Comparison of ENCODE assay signal across 9 cellular contexts in genomic region chr7:102635354-102635753, GRCh38. TPM values are rescaled to one million over a fixed set of nuclear protein-coding genes. Genes with fewer than 3 reads are reported as not detected.
DNase-seq lines count a peak whose midpoint lies in the region; ATAC-seq, FAIRE-seq and TF ChIP-seq lines count a peak whose summit lies in the region.
"Not testable (repeated sequence)": the region's sequence is repeated elsewhere in the genome, so short reads cannot be mapped to it uniquely, and the experiment has no call there.
"Had no signal": no experiment of that assay in that cellular context is flagged by ENCODE, and none has a peak within 500 bp of the region (broad histone marks: within the 10 kb centered on the region; RNA-seq: fewer than 3 reads in every experiment).

No MANE protein-coding gene starts in this region.

- RAD21 ChIA-PET in GM12878 (lab: Charles Lee; ENCODE audit: unreplicated experiment) = not testable (repeated sequence)

- not testable (repeated sequence) for ATAC-seq in GM12878, HepG2
- ATAC-seq in gastroesophageal sphincter (peak; percentile 27), left ventricle myocardium superior (peak; percentile 12), psoas muscle (peak in 3 of 4 donors; percentile 6 to 22 (median 14))

- H3K27ac ChIP-seq in GM12878 (ENCODE audit: control insufficient read depth, insufficient read depth); gastroesophageal sphincter; HepG2 (ENCODE audit: extremely low read length, insufficient read depth, low read length); psoas muscle: not testable (repeated sequence)

- H3K9me3 ChIP-seq in GM12878 (replicated peaks; ENCODE audit: control insufficient read depth, insufficient read depth, low read length); gastroesophageal sphincter; HepG2 (ENCODE audit: low read length); psoas muscle: not testable (repeated sequence)

- not testable (repeated sequence) for H3K27me3 ChIP-seq in GM12878 (replicated peaks in 1 of 2; ENCODE audit: control insufficient read depth in 2 of 2, insufficient read depth in 2 of 2, low read length in 1 of 2); gastroesophageal sphincter; HepG2 (ENCODE audit: control insufficient read depth in 1 of 2, insufficient read depth in 2 of 2, low read length in 2 of 2); psoas muscle (ENCODE audit: insufficient read depth in 3 of 3, low read length in 2 of 3)

- not testable (repeated sequence) for TF ChIP-seq CTCF in GM12878 (IDR thresholded peaks at IDR 0.05 in 2 of 3, conservative IDR thresholded peaks at IDR 0.05 in 1 of 3; ENCODE audit: control insufficient read depth in 2 of 3, extremely low read depth in 1 of 3, insufficient read depth in 1 of 3, low read depth in 3 of 3, low read length in 3 of 3); gastroesophageal sphincter (IDR thresholded peaks at IDR 0.05); HepG2 (CRISPR knock-in tag; IDR thresholded peaks at IDR 0.05); psoas muscle (IDR thresholded peaks at IDR 0.05)

- SMC1A ChIA-PET in GM12878 (lab: Charles Lee; ENCODE audit: uncharacterized antibody, unreplicated experiment) = not testable (repeated sequence)

- WGBS in GM12878 (ENCODE audit: insufficient coverage, insufficient replicate concordance, low lambda C conversion rate, missing lambda C conversion rate) = 96% methylated on average over 3 of the region's 5 CpGs
- WGBS in gastroesophageal sphincter (ENCODE audit: low coverage in 1 of 2), 2 donors = no CpG with 5 or more reads among the region's 5 CpGs
- WGBS in HepG2 (ENCODE audit: low lambda C conversion rate) = no CpG with 5 or more reads among the region's 5 CpGs
- 84 to 91% methylated on average over 3 of the region's 5 CpGs; no CpG with 5 or more reads in 1 of the 3 donors for WGBS in psoas muscle, 3 donors

- H3K9ac ChIP-seq in GM12878 (ENCODE audit: control insufficient read depth, insufficient read depth, low read length); HepG2 (ENCODE audit: insufficient read depth, low read depth, low read length): not testable (repeated sequence)

- not testable (repeated sequence) for H2AFZ ChIP-seq in GM12878 (ENCODE audit: control insufficient read depth, low read depth, low read length); HepG2 (ENCODE audit: low read length)

- H3K4me3 ChIP-seq in GM12878; gastroesophageal sphincter; HepG2 (replicated peaks in 1 of 3; ENCODE audit: insufficient read depth in 1 of 3, low read depth in 2 of 3, low read length in 3 of 3); psoas muscle: not testable (repeated sequence)

- intact Hi-C loops in GM12878 (cut with micrococcal nuclease; ENCODE audit: unreplicated experiment); left ventricle myocardium superior (cut with micrococcal nuclease); HepG2 (cut with micrococcal nuclease; ENCODE audit: unreplicated experiment); psoas muscle (cut with DNase I): not testable (repeated sequence)

- FAIRE-seq in GM12878 (lab: Jason Lieb, UNC); HepG2 (lab: Jason Lieb, UNC): not testable (repeated sequence)

- TF ChIP-seq POLR2A in GM12878 (IDR thresholded peaks at IDR 0.05; ENCODE audit: low read depth, low read length); gastroesophageal sphincter (IDR thresholded peaks at IDR 0.05); HepG2 (IDR thresholded peaks at IDR 0.05; ENCODE audit: insufficient read depth in 1 of 2, low read depth in 2 of 2, low read length in 2 of 2): not testable (repeated sequence)

- not testable (repeated sequence) for H3K79me2 ChIP-seq in GM12878 (ENCODE audit: control insufficient read depth, insufficient read depth, low read length); HepG2 (ENCODE audit: insufficient read depth, low read length)

- not testable (repeated sequence) for TF ChIP-seq RAD21 in GM12878 (IDR thresholded peaks at IDR 0.05; ENCODE audit: insufficient read depth, low read depth, low read length); HepG2 (CRISPR knock-in tag; IDR thresholded peaks at IDR 0.05)

- not testable (repeated sequence) for H3K4me2 ChIP-seq in GM12878 (ENCODE audit: control insufficient read depth, insufficient read depth); HepG2 (ENCODE audit: low read depth, low read length)

- DNase-seq in GM12878 (ENCODE audit: low read depth, low spot score); left ventricle myocardium superior; HepG2 (ENCODE audit: low spot score); psoas muscle: not testable (repeated sequence)

- POLR2A ChIA-PET in GM12878 (lab: Charles Lee); HepG2 (lab: Yijun Ruan, JAX): not testable (repeated sequence)

- H3K4me1 ChIP-seq in GM12878 (ENCODE audit: control insufficient read depth, insufficient read depth, low read length); gastroesophageal sphincter; HepG2 (ENCODE audit: insufficient read depth, low read length); psoas muscle: not testable (repeated sequence)

- H3K36me3 ChIP-seq in GM12878 (ENCODE audit: control insufficient read depth in 2 of 2, insufficient read depth in 2 of 2, low read length in 1 of 2); HepG2 (replicated peaks in 1 of 2; ENCODE audit: control insufficient read depth in 1 of 2, insufficient read depth in 2 of 2, low read length in 2 of 2); psoas muscle (ENCODE audit: insufficient read depth in 1 of 2, low read depth in 1 of 2): not testable (repeated sequence)
- peaks cover 0 to 11% of the 10 kb centered on the region in 2 donors for H3K36me3 ChIP-seq in gastroesophageal sphincter

- not testable (repeated sequence) for TF ChIP-seq EP300 in GM12878 (IDR thresholded peaks at IDR 0.05; ENCODE audit: borderline replicate concordance in 1 of 2, control insufficient read depth in 1 of 2, low read depth in 2 of 2, low read length in 2 of 2); gastroesophageal sphincter (IDR thresholded peaks at IDR 0.05); HepG2 (IDR thresholded peaks at IDR 0.05; ENCODE audit: low read depth in 2 of 2, low read length in 2 of 2); HepG2 (CRISPR knock-in tag; IDR thresholded peaks at IDR 0.05; ENCODE audit: borderline replicate concordance)

- in situ Hi-C loops in GM12878 (cut with MboI); HepG2 (cut with HindIII; ENCODE audit: extremely low pct_ligation_motif_present, low pct_unique_long_range_greater_than_20kb): not testable (repeated sequence)

- CTCF ChIA-PET in GM12878 (lab: Yijun Ruan, JAX); HepG2 (lab: Yijun Ruan, JAX; ENCODE audit: low intra/inter-chr PET ratio, low total read pairs): not testable (repeated sequence)

- BruUV-seq in GM12878 (replicated peaks; lab: Mats Ljungman, UMichigan) (TSS peak; percentile 73), HepG2 (replicated peaks; lab: Mats Ljungman, UMichigan) (TSS peak; percentile 65)

- not testable (repeated sequence) for H4K20me1 ChIP-seq in GM12878 (ENCODE audit: control insufficient read depth, insufficient read depth); HepG2 (ENCODE audit: insufficient read depth, low read length)

RNA-seq across cellular contexts. Expression of gene UPK3BL1, which starts 7.2 kb away (rescaled TPM):
- 50.8 and 61.6 TPM in 2 replicates for total RNA-seq in GM12878 (2013; cell fraction: nucleolus; rRNA removed)
- total RNA-seq in GM12878 (2014; rRNA removed) = 29.0 and 33.0 TPM in 2 replicates
- 21.1 and 22.8 TPM in 2 replicates for total RNA-seq in GM12878 (2014; rRNA removed; fragmentation: Illumina TruSeq; extraction: Trizol)
- 21.8 and 25.8 TPM in 2 replicates for total RNA-seq in GM12878 (2021)
- polyA plus RNA-seq in GM12878 (2011; ENCODE audit: low read depth) = 16.3 TPM
- 16.5 and 34.2 TPM in 2 replicates for polyA plus RNA-seq in GM12878 (2011; rRNA removed)
- polyA plus RNA-seq in GM12878 (2011; cell fraction: cytosol; rRNA removed) = 23.9 and 32.0 TPM in 2 replicates
- 107 and 155 TPM in 2 replicates for polyA plus RNA-seq in GM12878 (2011; cell fraction: nucleus; rRNA removed)
- 28.4 and 33.3 TPM in 2 replicates for polyA plus RNA-seq in GM12878 (2012)
- polyA plus RNA-seq in GM12878 (2014; fragmentation: Illumina TruSeq; extraction: Trizol) = 7.4 and 16.6 TPM in 2 replicates
- 10 to 100 TPM in 1 of 2 experiments, 1 to 10 TPM in 1; 5.9 to 12.5 TPM for polyA plus RNA-seq in GM12878 (2014; fragmentation: Nextera tagmentation; extraction: Ambion mirVana)
- 68.6 and 77.0 TPM in 2 replicates for polyA plus RNA-seq in GM12878 (2014; rRNA removed)
- 10 to 100 TPM; 24.2 to 28.3 TPM for polyA plus RNA-seq in GM12878 (2016; fragmentation: Nextera tagmentation; extraction: Ambion mirVana)
- 6.5 and 21.2 TPM in 2 replicates for polyA minus RNA-seq in GM12878 (2011; rRNA and poly(A)+ RNA removed)
- polyA minus RNA-seq in GM12878 (2011; cell fraction: cytosol; rRNA and poly(A)+ RNA removed) = 8.6 and 10.8 TPM in 2 replicates
- 8.7 and 26.7 TPM in 2 replicates for polyA minus RNA-seq in GM12878 (2011; cell fraction: nucleus; rRNA and poly(A)+ RNA removed)
- total RNA-seq in gastroesophageal sphincter = 10 to 100 TPM; 18.9 to 26.0 (median 23.6) TPM
- 13.0 TPM for total RNA-seq in left ventricle myocardium superior
- 3.5 and 6.3 TPM in 2 replicates for total RNA-seq in HepG2 (2016; rRNA removed; fragmentation: Illumina TruSeq; extraction: Trizol)
- total RNA-seq in HepG2 (2016; cell fraction: cytosol; rRNA removed; fragmentation: Illumina TruSeq; extraction: Trizol; ENCODE audit: low read depth) = 7.6 and 9.1 TPM in 2 replicates
- total RNA-seq in HepG2 (2016; cell fraction: insoluble cytoplasmic fraction; rRNA removed; fragmentation: Illumina TruSeq; extraction: Trizol) = 3.5 and 6.1 TPM in 2 replicates
- total RNA-seq in HepG2 (2016; cell fraction: membrane; rRNA removed; fragmentation: Illumina TruSeq; extraction: Trizol) = 5.1 and 7.2 TPM in 2 replicates
- total RNA-seq in HepG2 (2016; cell fraction: nucleus; rRNA removed; fragmentation: Illumina TruSeq; extraction: Trizol) = 9.8 and 11.9 TPM in 2 replicates
- 13.8 and 20.5 TPM in 2 replicates for polyA plus RNA-seq in HepG2 (2011; rRNA removed)
- polyA plus RNA-seq in HepG2 (2011; cell fraction: cytosol; rRNA removed) = 0.60 and 1.4 TPM in 2 replicates
- 50.7 and 51.6 TPM in 2 replicates for polyA plus RNA-seq in HepG2 (2011; cell fraction: nucleus; rRNA removed)
- polyA plus RNA-seq in HepG2 (2012) = 6.2 and 10.7 TPM in 2 replicates
- polyA plus RNA-seq in HepG2 (2016; cell fraction: cytosol; fragmentation: Illumina TruSeq; extraction: Trizol; ENCODE audit: low read depth) = 5.1 and 8.1 TPM in 2 replicates
- polyA plus RNA-seq in HepG2 (2016; cell fraction: insoluble cytoplasmic fraction; fragmentation: Illumina TruSeq; extraction: Trizol; ENCODE audit: low read depth) = 4.3 TPM in 1 of 2 replicates, not detected in the other
- polyA plus RNA-seq in HepG2 (2016; cell fraction: membrane; fragmentation: Illumina TruSeq; extraction: Trizol; ENCODE audit: low read depth) = 4.4 and 5.1 TPM in 2 replicates
- polyA plus RNA-seq in HepG2 (2016; cell fraction: nucleus; fragmentation: Illumina TruSeq; extraction: Trizol; ENCODE audit: insufficient read depth, low read depth) = 49.7 and 57.0 TPM in 2 replicates
- polyA minus RNA-seq in HepG2 (2011; rRNA and poly(A)+ RNA removed; ENCODE audit: low replicate concordance) = 12.1 and 17.4 TPM in 2 replicates
- polyA minus RNA-seq in HepG2 (2011; cell fraction: cytosol; rRNA and poly(A)+ RNA removed) = 2.2 and 5.1 TPM in 2 replicates
- 3.9 and 9.7 TPM in 2 replicates for polyA minus RNA-seq in HepG2 (2011; cell fraction: nucleus; rRNA and poly(A)+ RNA removed)
- 1 to 10 TPM; 1.9 to 8.0 (median 6.8) TPM for total RNA-seq in psoas muscle
- polyA plus RNA-seq in psoas muscle = 10 to 100 TPM; 11.7 to 18.3 (median 14.6) TPM

RNA-seq across cellular contexts. Expression of gene SPDYE2B, which starts 14.8 kb away (rescaled TPM):
- total RNA-seq in GM12878 (2013; cell fraction: nucleolus; rRNA removed) = not detected in 2 replicates
- total RNA-seq in GM12878 (2014; rRNA removed) = not detected in 2 replicates
- total RNA-seq in GM12878 (2014; rRNA removed; fragmentation: Illumina TruSeq; extraction: Trizol) = not detected in 2 replicates
- not detected in 2 replicates for total RNA-seq in GM12878 (2021)
- polyA plus RNA-seq in GM12878 (2011; ENCODE audit: low read depth) = not detected
- polyA plus RNA-seq in GM12878 (2011; rRNA removed) = not detected in 2 replicates
- polyA plus RNA-seq in GM12878 (2011; cell fraction: cytosol; rRNA removed) = not detected in 2 replicates
- not detected in 2 replicates for polyA plus RNA-seq in GM12878 (2011; cell fraction: nucleus; rRNA removed)
- polyA plus RNA-seq in GM12878 (2012) = 0.28 and 0.32 TPM in 2 replicates
- not detected in 2 replicates for polyA plus RNA-seq in GM12878 (2014; fragmentation: Illumina TruSeq; extraction: Trizol)
- under 1 TPM in 1 of 2 experiments, not detected in 1; 0.19 TPM for polyA plus RNA-seq in GM12878 (2014; fragmentation: Nextera tagmentation; extraction: Ambion mirVana)
- not detected in 2 replicates for polyA plus RNA-seq in GM12878 (2014; rRNA removed)
- under 1 TPM; 0.32 to 0.59 TPM for polyA plus RNA-seq in GM12878 (2016; fragmentation: Nextera tagmentation; extraction: Ambion mirVana)
- not detected in 2 replicates for polyA minus RNA-seq in GM12878 (2011; rRNA and poly(A)+ RNA removed)
- not detected in 2 replicates for polyA minus RNA-seq in GM12878 (2011; cell fraction: cytosol; rRNA and poly(A)+ RNA removed)
- polyA minus RNA-seq in GM12878 (2011; cell fraction: nucleus; rRNA and poly(A)+ RNA removed) = not detected in 2 replicates
- total RNA-seq in gastroesophageal sphincter = not detected
- total RNA-seq in left ventricle myocardium superior = not detected
- total RNA-seq in HepG2 (2016; rRNA removed; fragmentation: Illumina TruSeq; extraction: Trizol) = not detected in 2 replicates
- total RNA-seq in HepG2 (2016; cell fraction: cytosol; rRNA removed; fragmentation: Illumina TruSeq; extraction: Trizol; ENCODE audit: low read depth) = not detected in 2 replicates
- not detected in 2 replicates for total RNA-seq in HepG2 (2016; cell fraction: insoluble cytoplasmic fraction; rRNA removed; fragmentation: Illumina TruSeq; extraction: Trizol)
- not detected in 2 replicates for total RNA-seq in HepG2 (2016; cell fraction: membrane; rRNA removed; fragmentation: Illumina TruSeq; extraction: Trizol)
- total RNA-seq in HepG2 (2016; cell fraction: nucleus; rRNA removed; fragmentation: Illumina TruSeq; extraction: Trizol) = not detected in 2 replicates
- not detected in 2 replicates for polyA plus RNA-seq in HepG2 (2011; rRNA removed)
- not detected in 2 replicates for polyA plus RNA-seq in HepG2 (2011; cell fraction: cytosol; rRNA removed)
- polyA plus RNA-seq in HepG2 (2011; cell fraction: nucleus; rRNA removed) = not detected in 2 replicates
- polyA plus RNA-seq in HepG2 (2012) = not detected in 2 replicates
- not detected in 2 replicates for polyA plus RNA-seq in HepG2 (2016; cell fraction: cytosol; fragmentation: Illumina TruSeq; extraction: Trizol; ENCODE audit: low read depth)
- polyA plus RNA-seq in HepG2 (2016; cell fraction: insoluble cytoplasmic fraction; fragmentation: Illumina TruSeq; extraction: Trizol; ENCODE audit: low read depth) = not detected in 2 replicates
- polyA plus RNA-seq in HepG2 (2016; cell fraction: membrane; fragmentation: Illumina TruSeq; extraction: Trizol; ENCODE audit: low read depth) = not detected in 2 replicates
- not detected in 2 replicates for polyA plus RNA-seq in HepG2 (2016; cell fraction: nucleus; fragmentation: Illumina TruSeq; extraction: Trizol; ENCODE audit: insufficient read depth, low read depth)
- not detected in 2 replicates for polyA minus RNA-seq in HepG2 (2011; rRNA and poly(A)+ RNA removed; ENCODE audit: low replicate concordance)
- not detected in 2 replicates for polyA minus RNA-seq in HepG2 (2011; cell fraction: cytosol; rRNA and poly(A)+ RNA removed)
- not detected in 2 replicates for polyA minus RNA-seq in HepG2 (2011; cell fraction: nucleus; rRNA and poly(A)+ RNA removed)
- not detected for total RNA-seq in psoas muscle
- polyA plus RNA-seq in psoas muscle = not detected
- total RNA-seq: CD4-positive, CD25-positive, alpha-beta regulatory T cell; CD8-positive, alpha-beta memory T cell; GM23248; H4 had no signal
- polyA plus RNA-seq: GM23248 had no signal

RNA-seq across cellular contexts. Expression of gene RASA4, which starts 18.8 kb away (rescaled TPM):
- 196 and 208 TPM in 2 replicates for total RNA-seq in GM12878 (2013; cell fraction: nucleolus; rRNA removed)
- total RNA-seq in GM12878 (2014; rRNA removed) (17.5 and 24.6 TPM in 2 replicates), GM12878 (2014; rRNA removed; fragmentation: Illumina TruSeq; extraction: Trizol) (9.0 and 9.7 TPM in 2 replicates), GM12878 (2021) (35.2 and 35.8 TPM in 2 replicates), gastroesophageal sphincter (10 to 100 TPM; 35.5 to 62.2 (median 44.2) TPM), left ventricle myocardium superior (20.2 TPM), HepG2 (2016; rRNA removed; fragmentation: Illumina TruSeq; extraction: Trizol) (0.59 and 1.1 TPM in 2 replicates), psoas muscle (100 to 1,000 TPM; 185 to 266 (median 193) TPM)
- 10.5 TPM for polyA plus RNA-seq in GM12878 (2011; ENCODE audit: low read depth)
- polyA plus RNA-seq in GM12878 (2011; rRNA removed) (6.0 and 11.3 TPM in 2 replicates), GM12878 (2014; fragmentation: Illumina TruSeq; extraction: Trizol) (2.8 and 8.9 TPM in 2 replicates), GM12878 (2014; fragmentation: Nextera tagmentation; extraction: Ambion mirVana) (1 to 10 TPM; 1.7 to 2.4 TPM), GM12878 (2014; rRNA removed) (30.9 and 40.0 TPM in 2 replicates), GM12878 (2016; fragmentation: Nextera tagmentation; extraction: Ambion mirVana) (10 to 100 TPM; 16.7 to 20.4 TPM), HepG2 (2011; rRNA removed) (1.6 and 3.2 TPM in 2 replicates), psoas muscle (100 to 1,000 TPM in 2 of 3 donors, 10 to 100 TPM in 1; 83.1 to 270 (median 107) TPM)
- polyA plus RNA-seq in GM12878 (2011; cell fraction: cytosol; rRNA removed) = 15.7 and 20.6 TPM in 2 replicates
- 117 and 146 TPM in 2 replicates for polyA plus RNA-seq in GM12878 (2011; cell fraction: nucleus; rRNA removed)
- 27.9 and 38.8 TPM in 2 replicates for polyA plus RNA-seq in GM12878 (2012)
- polyA minus RNA-seq in GM12878 (2011; rRNA and poly(A)+ RNA removed) = 57.3 and 60.3 TPM in 2 replicates
- polyA minus RNA-seq in GM12878 (2011; cell fraction: cytosol; rRNA and poly(A)+ RNA removed) = 12.2 and 26.5 TPM in 2 replicates
- polyA minus RNA-seq in GM12878 (2011; cell fraction: nucleus; rRNA and poly(A)+ RNA removed) = 57.7 and 92.9 TPM in 2 replicates
- 1.4 and 1.8 TPM in 2 replicates for total RNA-seq in HepG2 (2016; cell fraction: cytosol; rRNA removed; fragmentation: Illumina TruSeq; extraction: Trizol; ENCODE audit: low read depth)
- 0.52 and 0.82 TPM in 2 replicates for total RNA-seq in HepG2 (2016; cell fraction: insoluble cytoplasmic fraction; rRNA removed; fragmentation: Illumina TruSeq; extraction: Trizol)
- 0.37 and 0.62 TPM in 2 replicates for total RNA-seq in HepG2 (2016; cell fraction: membrane; rRNA removed; fragmentation: Illumina TruSeq; extraction: Trizol)
- 1.9 and 2.1 TPM in 2 replicates for total RNA-seq in HepG2 (2016; cell fraction: nucleus; rRNA removed; fragmentation: Illumina TruSeq; extraction: Trizol)
- 1.0 and 1.1 TPM in 2 replicates for polyA plus RNA-seq in HepG2 (2011; cell fraction: cytosol; rRNA removed)
- polyA plus RNA-seq in HepG2 (2011; cell fraction: nucleus; rRNA removed) = 23.8 and 32.1 TPM in 2 replicates
- polyA plus RNA-seq in HepG2 (2012) = 4.0 and 5.4 TPM in 2 replicates
- 0.06 and 0.48 TPM in 2 replicates for polyA plus RNA-seq in HepG2 (2016; cell fraction: cytosol; fragmentation: Illumina TruSeq; extraction: Trizol; ENCODE audit: low read depth)
- 0.85 and 1.1 TPM in 2 replicates for polyA plus RNA-seq in HepG2 (2016; cell fraction: insoluble cytoplasmic fraction; fragmentation: Illumina TruSeq; extraction: Trizol; ENCODE audit: low read depth)
- polyA plus RNA-seq in HepG2 (2016; cell fraction: membrane; fragmentation: Illumina TruSeq; extraction: Trizol; ENCODE audit: low read depth) = 0.66 and 0.69 TPM in 2 replicates
- polyA plus RNA-seq in HepG2 (2016; cell fraction: nucleus; fragmentation: Illumina TruSeq; extraction: Trizol; ENCODE audit: insufficient read depth, low read depth) = 4.0 and 7.7 TPM in 2 replicates
- 7.6 and 23.5 TPM in 2 replicates for polyA minus RNA-seq in HepG2 (2011; rRNA and poly(A)+ RNA removed; ENCODE audit: low replicate concordance)
- polyA minus RNA-seq in HepG2 (2011; cell fraction: cytosol; rRNA and poly(A)+ RNA removed) = 1.2 and 1.7 TPM in 2 replicates
- 5.1 and 8.9 TPM in 2 replicates for polyA minus RNA-seq in HepG2 (2011; cell fraction: nucleus; rRNA and poly(A)+ RNA removed)

RNA-seq across cellular contexts. Expression of gene POLR2J2, which starts 36.1 kb away (rescaled TPM):
- 95.5 and 101 TPM in 2 replicates for total RNA-seq in GM12878 (2013; cell fraction: nucleolus; rRNA removed)
- total RNA-seq in GM12878 (2014; rRNA removed) (3.4 and 4.4 TPM in 2 replicates), GM12878 (2014; rRNA removed; fragmentation: Illumina TruSeq; extraction: Trizol) (4.9 and 5.6 TPM in 2 replicates), GM12878 (2021) (6.7 and 11.4 TPM in 2 replicates), gastroesophageal sphincter (1 to 10 TPM in 2 of 4 donors, under 1 TPM in 1, not detected in 1; 0.45 to 7.5 (median 5.3) TPM), left ventricle myocardium superior (3.4 TPM), HepG2 (2016; rRNA removed; fragmentation: Illumina TruSeq; extraction: Trizol) (0.22 and 1.6 TPM in 2 replicates), psoas muscle (1 to 10 TPM; 1.4 to 5.0 (median 3.3) TPM)
- 1.6 TPM for polyA plus RNA-seq in GM12878 (2011; ENCODE audit: low read depth)
- polyA plus RNA-seq in GM12878 (2011; rRNA removed) (7.1 and 7.7 TPM in 2 replicates), GM12878 (2014; fragmentation: Illumina TruSeq; extraction: Trizol) (3.2 and 4.5 TPM in 2 replicates), GM12878 (2014; fragmentation: Nextera tagmentation; extraction: Ambion mirVana) (1 to 10 TPM in 1 of 2 experiments, under 1 TPM in 1; 0.80 to 1.3 TPM), GM12878 (2014; rRNA removed) (8.0 and 10.5 TPM in 2 replicates), GM12878 (2016; fragmentation: Nextera tagmentation; extraction: Ambion mirVana) (10 to 100 TPM; 14.0 to 16.3 TPM), HepG2 (2011; rRNA removed) (2.7 and 2.8 TPM in 2 replicates), psoas muscle (1 to 10 TPM; 1.3 to 1.9 (median 1.6) TPM)
- 4.2 and 7.6 TPM in 2 replicates for polyA plus RNA-seq in GM12878 (2011; cell fraction: cytosol; rRNA removed)
- polyA plus RNA-seq in GM12878 (2011; cell fraction: nucleus; rRNA removed) = 19.9 and 22.7 TPM in 2 replicates
- 2.1 and 2.6 TPM in 2 replicates for polyA plus RNA-seq in GM12878 (2012)
- polyA minus RNA-seq in GM12878 (2011; rRNA and poly(A)+ RNA removed) = 10.2 and 18.2 TPM in 2 replicates
- 0.52 and 2.0 TPM in 2 replicates for polyA minus RNA-seq in GM12878 (2011; cell fraction: cytosol; rRNA and poly(A)+ RNA removed)
- 10.2 and 21.3 TPM in 2 replicates for polyA minus RNA-seq in GM12878 (2011; cell fraction: nucleus; rRNA and poly(A)+ RNA removed)
- 1.3 and 1.4 TPM in 2 replicates for total RNA-seq in HepG2 (2016; cell fraction: cytosol; rRNA removed; fragmentation: Illumina TruSeq; extraction: Trizol; ENCODE audit: low read depth)
- total RNA-seq in HepG2 (2016; cell fraction: insoluble cytoplasmic fraction; rRNA removed; fragmentation: Illumina TruSeq; extraction: Trizol) = 0.51 and 1.3 TPM in 2 replicates
- total RNA-seq in HepG2 (2016; cell fraction: membrane; rRNA removed; fragmentation: Illumina TruSeq; extraction: Trizol) = 0.71 and 1.00 TPM in 2 replicates
- total RNA-seq in HepG2 (2016; cell fraction: nucleus; rRNA removed; fragmentation: Illumina TruSeq; extraction: Trizol) = 4.8 TPM in 2 replicates
- polyA plus RNA-seq in HepG2 (2011; cell fraction: cytosol; rRNA removed) = 0.05 and 0.21 TPM in 2 replicates
- 6.0 and 6.4 TPM in 2 replicates for polyA plus RNA-seq in HepG2 (2011; cell fraction: nucleus; rRNA removed)
- polyA plus RNA-seq in HepG2 (2012) = 0.88 and 1.0 TPM in 2 replicates
- 0.14 TPM in 1 of 2 replicates, not detected in the other for polyA plus RNA-seq in HepG2 (2016; cell fraction: cytosol; fragmentation: Illumina TruSeq; extraction: Trizol; ENCODE audit: low read depth)
- polyA plus RNA-seq in HepG2 (2016; cell fraction: insoluble cytoplasmic fraction; fragmentation: Illumina TruSeq; extraction: Trizol; ENCODE audit: low read depth) = 0.17 and 0.29 TPM in 2 replicates
- polyA plus RNA-seq in HepG2 (2016; cell fraction: membrane; fragmentation: Illumina TruSeq; extraction: Trizol; ENCODE audit: low read depth) = 0.28 TPM in 1 of 2 replicates, not detected in the other
- 5.0 and 6.1 TPM in 2 replicates for polyA plus RNA-seq in HepG2 (2016; cell fraction: nucleus; fragmentation: Illumina TruSeq; extraction: Trizol; ENCODE audit: insufficient read depth, low read depth)
- polyA minus RNA-seq in HepG2 (2011; rRNA and poly(A)+ RNA removed; ENCODE audit: low replicate concordance) = 7.6 and 8.3 TPM in 2 replicates
- 0.40 TPM in 1 of 2 replicates, not detected in the other for polyA minus RNA-seq in HepG2 (2011; cell fraction: cytosol; rRNA and poly(A)+ RNA removed)
- polyA minus RNA-seq in HepG2 (2011; cell fraction: nucleus; rRNA and poly(A)+ RNA removed) = 8.9 and 14.3 TPM in 2 replicates
